Comparison of ENCODE assay signal across 18 cellular contexts in the genomic region with DNA sequence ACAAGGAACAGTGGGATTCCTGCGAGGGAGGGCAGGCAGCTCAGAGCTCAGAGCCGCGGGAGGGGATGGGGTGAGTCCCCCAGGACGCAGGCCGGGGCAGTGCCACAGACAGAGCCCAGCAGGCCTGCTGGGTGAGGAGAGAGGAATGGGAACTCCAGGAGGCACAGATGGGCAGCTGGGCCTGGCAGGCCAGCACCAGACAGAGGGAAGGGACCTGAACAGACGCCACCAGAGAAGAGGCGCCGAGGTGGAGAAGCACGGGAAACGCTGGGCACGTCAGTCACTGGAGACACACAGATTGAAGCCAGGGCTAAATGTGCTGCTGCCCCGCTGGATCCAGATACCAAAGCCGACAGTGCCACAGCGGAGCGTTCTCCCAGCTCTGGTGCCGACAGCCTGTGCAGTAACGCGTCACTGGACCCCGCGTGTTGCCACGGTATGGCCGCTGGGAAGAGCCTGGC.
DNase-seq lines count a peak whose midpoint lies in the region; ATAC-seq and TF ChIP-seq lines count a peak whose summit lies in the region.
"Had no signal": no experiment of that assay in that cellular context is flagged by ENCODE, and none has a peak within 500 bp of the region (broad histone marks: within the 10 kb centered on the region; RNA-seq: fewer than 3 reads in every experiment).

No MANE protein-coding gene starts in this region.

- H3K27ac ChIP-seq in heart right ventricle (no peak overlapping the region), neuronal stem cell (replicated peaks; ENCODE audit: low read length) (no peak overlapping the region), upper lobe of right lung (no peak overlapping the region)
- H3K27ac ChIP-seq: cardiac muscle cell, stomach had no signal

- H3K14ac ChIP-seq in neuronal stem cell (ENCODE audit: low read length), result peak overlapping the region; percentile 21

- H3K4ac ChIP-seq in neuronal stem cell (ENCODE audit: low read length), result no peak overlapping the region

- H3K36me3 Mint-ChIP-seq in endothelial cell (ENCODE audit: low read depth, unreplicated experiment), result peaks cover 3% of the 10 kb centered on the region

- peaks cover 1% of the 10 kb centered on the region for H3K27me3 Mint-ChIP-seq in endothelial cell (ENCODE audit: unreplicated experiment)
- H3K27me3 Mint-ChIP-seq: CD4-positive, alpha-beta memory T cell had no signal

- no peak overlapping the region for H2AK5ac ChIP-seq in neuronal stem cell (ENCODE audit: low read depth, low read length)

- no peak overlapping the region for H2BK120ac ChIP-seq in neuronal stem cell (ENCODE audit: low read depth, low read length)

- intact Hi-C loops in Right ventricle myocardium superior (cut with DNase I), result no loop called here
- intact Hi-C loops in heart right ventricle (cut with DNase I), result loop anchor here in 1 of 10 donors (10.0 kb wide), 1 partner anchor 62 kb away; no protein-coding TSS in a partner anchor
- intact Hi-C loops in cardiac septum (cut with DNase I), result no loop called here
- intact Hi-C loops in upper lobe of right lung (cut with DNase I), result no loop called here

- peaks cover 17% of the 10 kb centered on the region for H3K79me1 ChIP-seq in neuronal stem cell (ENCODE audit: low read depth, low read length)

- peaks cover 0 to 28% (median 11%) of the 10 kb centered on the region in 9 donors for H3K4me1 ChIP-seq in heart right ventricle
- peaks cover 13 to 25% of the 10 kb centered on the region in 2 donors for H3K4me1 ChIP-seq in neuronal stem cell (ENCODE audit: control insufficient read depth in 2 of 2, insufficient read depth in 1 of 2, low read depth in 1 of 2, low read length in 2 of 2)
- no peaks in the 10 kb centered on the region for H3K4me1 ChIP-seq in upper lobe of right lung
- H3K4me1 ChIP-seq: stomach had no signal

- H3K27me3 ChIP-seq in heart right ventricle (no peaks in the 10 kb centered on the region), neuronal stem cell (ENCODE audit: control insufficient read depth in 3 of 3, insufficient read depth in 3 of 3, low read depth in 1 of 3, low read length in 3 of 3) (no peaks in the 10 kb centered on the region), upper lobe of right lung (no peaks in the 10 kb centered on the region)
- H3K27me3 ChIP-seq: cardiac muscle cell, stomach had no signal

- H3K27ac Mint-ChIP-seq in endothelial cell (ENCODE audit: unreplicated experiment), result no peak overlapping the region

- H3K4me2 ChIP-seq in neuronal stem cell (ENCODE audit: insufficient read depth, low read length, poor library complexity, severe bottlenecking), result no peak overlapping the region

- no peak overlapping the region for H2AFZ ChIP-seq in neuronal stem cell (ENCODE audit: low read length)

- no peaks in the 10 kb centered on the region for H3K9me3 ChIP-seq in heart right ventricle
- H3K9me3 ChIP-seq in neuronal stem cell (replicated peaks in 1 of 2; ENCODE audit: control insufficient read depth in 2 of 2, insufficient read depth in 1 of 2, low read depth in 1 of 2, low read length in 2 of 2), result no peaks in the 10 kb centered on the region
- H3K9me3 ChIP-seq in upper lobe of right lung, result no peaks in the 10 kb centered on the region
- H3K9me3 ChIP-seq: stomach had no signal

- TF ChIP-seq CTCF in heart right ventricle (IDR thresholded peaks at IDR 0.05), result no peak
- no peak for TF ChIP-seq CTCF in upper lobe of right lung (IDR thresholded peaks at IDR 0.05)
- TF ChIP-seq CTCF in endothelial cell (IDR thresholded peaks at IDR 0.05; ENCODE audit: unreplicated experiment), result no peak

- H3K18ac ChIP-seq in neuronal stem cell (ENCODE audit: low read length), result peak overlapping the region; percentile 94

- H4K8ac ChIP-seq in neuronal stem cell (ENCODE audit: low read depth, low read length), result no peak overlapping the region

- H3K4me1 Mint-ChIP-seq in endothelial cell (ENCODE audit: unreplicated experiment), result peaks cover 12% of the 10 kb centered on the region

- peak; percentile 45 for DNase-seq in Right ventricle myocardium superior
- DNase-seq in heart right ventricle, result no peak
- peak; percentile 67 for DNase-seq in cardiac septum (ENCODE audit: low spot score)
- no peak for DNase-seq in neuronal stem cell (ENCODE audit: low spot score)
- DNase-seq in upper lobe of right lung, result peak; percentile 43
- no peak for DNase-seq in endothelial cell (ENCODE audit: low spot score)
- DNase-seq in activated CD8-positive, alpha-beta memory T cell treated with anti-CD3 and anti-CD28 coated beads for 24 hours, result no peak
- DNase-seq: ACHN; CD4-positive, alpha-beta memory T cell; DMS79 treated with DMSO at 0.1 percent for 48 hours; hippocampal formation; NCI-H1436 treated with DMSO at 0.1 percent for 48 hours; NCI-H82; stomach had no signal

- H3K36me3 ChIP-seq in heart right ventricle, result peaks cover 0 to 8% (median 0%) of the 10 kb centered on the region in 9 donors
- peaks cover 0 to 4% of the 10 kb centered on the region in 2 donors for H3K36me3 ChIP-seq in neuronal stem cell (replicated peaks in 1 of 2; ENCODE audit: control insufficient read depth in 2 of 2, insufficient read depth in 2 of 2, low read length in 2 of 2)
- H3K36me3 ChIP-seq in upper lobe of right lung, result no peaks in the 10 kb centered on the region
- H3K36me3 ChIP-seq: cardiac muscle cell had no signal

- peak overlapping the region; percentile 22 for H2BK12ac ChIP-seq in neuronal stem cell (ENCODE audit: low read length)

- H3K23ac ChIP-seq in neuronal stem cell (ENCODE audit: low read depth, low read length, poor library complexity), result no peak overlapping the region

- H2BK5ac ChIP-seq in neuronal stem cell (ENCODE audit: low read length), result no peak overlapping the region

- peak overlapping the region; percentile 24 for H3K9ac ChIP-seq in neuronal stem cell (ENCODE audit: low read depth, low read length, poor library complexity)

- H3K9me3 Mint-ChIP-seq in endothelial cell (ENCODE audit: unreplicated experiment), result no peaks in the 10 kb centered on the region
- H3K9me3 Mint-ChIP-seq: CD4-positive, alpha-beta memory T cell had no signal

- ATAC-seq in Right ventricle myocardium superior (ENCODE audit: poor library complexity) (no peak), heart right ventricle (no peak), upper lobe of right lung (no peak), HG03025 (IDR thresholded peaks at IDR 0.05; ENCODE audit: low FRiP score, unreplicated experiment) (no peak)
- ATAC-seq: HCT116, Panc1 had no signal

- no peak overlapping the region for H4K91ac ChIP-seq in neuronal stem cell (ENCODE audit: low read depth, low read length, poor library complexity)

- no peak overlapping the region for H3K4me3 Mint-ChIP-seq in endothelial cell (ENCODE audit: unreplicated experiment)
- H3K4me3 Mint-ChIP-seq: CD4-positive, alpha-beta memory T cell had no signal

- no peak overlapping the region for H3K4me3 ChIP-seq in heart right ventricle
- no peak overlapping the region for H3K4me3 ChIP-seq in neuronal stem cell (ENCODE audit: low read length in 2 of 2)
- no peak overlapping the region for H3K4me3 ChIP-seq in upper lobe of right lung
- H3K4me3 ChIP-seq: cardiac muscle cell, stomach had no signal

- H2BK15ac ChIP-seq in neuronal stem cell (ENCODE audit: low read length), result no peak overlapping the region

- 80 to 81% methylated on average over 22 of the region's 22 CpGs for WGBS in heart right ventricle, 2 donors
- WGBS in neuronal stem cell (ENCODE audit: extremely low coverage in 2 of 2, insufficient read length in 2 of 2, insufficient replicate concordance in 1 of 2), 2 donors, result no CpG with 5 or more reads among the region's 22 CpGs

Comparison
In these comparisons a context has a peak if more than half of its experiments do, and no peak if none do; other contexts are left out.
1. DNase-seq: peak in Right ventricle myocardium superior (single experiment), cardiac septum (single experiment) and upper lobe of right lung (single experiment); none in heart right ventricle (0 of 2), neuronal stem cell (single experiment), endothelial cell (single experiment) and activated CD8-positive, alpha-beta memory T cell treated with anti-CD3 and anti-CD28 coated beads for 24 hours (single experiment).